1 cellular context compared by ENCODE assay signal in the genomic region with DNA sequence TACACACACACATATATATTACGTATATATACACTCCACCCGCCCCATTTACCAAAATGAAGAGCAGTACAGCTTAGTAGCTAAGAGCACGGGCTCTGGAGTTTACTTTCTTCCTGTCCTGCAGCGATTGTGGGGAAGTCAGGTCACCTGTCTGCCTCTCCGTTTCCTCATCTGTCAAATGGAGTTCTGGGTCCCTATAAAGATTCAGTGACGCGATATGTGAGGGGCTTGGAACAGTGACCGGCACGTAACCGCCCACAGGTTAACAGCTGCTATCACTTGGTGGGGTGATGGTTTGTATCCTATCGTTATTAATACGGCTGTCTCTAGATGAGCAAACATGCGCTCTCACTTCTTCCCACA.
TF ChIP-seq lines count a peak whose summit lies in the region.

No MANE protein-coding gene starts in this region.

TF ChIP-seq in H1, 55 proteins besides CTCF, POLR2A, EP300 and RAD21 (continued from another document):
- no peak for TF ChIP-seq SUZ12 (IDR thresholded peaks at IDR 0.05; ENCODE audit: low read length)
- no peak for TF ChIP-seq POU5F1 (IDR thresholded peaks at IDR 0.05; ENCODE audit: low read depth, low read length)
- no peak for TF ChIP-seq RNF2 (IDR thresholded peaks at IDR 0.05; ENCODE audit: borderline replicate concordance, low read depth, low read length, missing control alignments, poor library complexity, severe bottlenecking)
- no peak for TF ChIP-seq CHD1 (IDR thresholded peaks at IDR 0.05; ENCODE audit: low read depth, low read length)
- TF ChIP-seq CEBPB (IDR thresholded peaks at IDR 0.05; ENCODE audit: low read depth, low read length): no peak
